ENCODE assay signal across 11 cellular contexts in the genomic region with DNA sequence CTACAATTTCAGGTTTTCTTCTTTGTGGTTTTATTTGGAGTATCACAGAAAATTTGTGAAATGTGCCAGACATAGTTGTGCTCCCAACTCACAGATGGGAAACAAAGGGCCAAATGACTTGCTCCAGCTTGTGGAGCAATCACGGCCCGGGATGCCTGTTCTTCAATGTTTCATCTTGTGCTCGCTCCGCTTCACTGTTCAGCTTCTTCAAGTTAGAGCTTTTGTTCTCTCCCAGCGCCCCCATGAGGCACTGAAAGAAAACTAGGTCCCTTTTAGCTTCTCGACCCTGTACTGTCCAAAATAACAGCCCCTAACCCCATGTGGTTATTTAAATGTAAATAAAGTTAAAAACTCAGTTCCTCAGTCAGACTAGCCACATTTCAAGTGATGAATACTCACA.
DNase-seq lines count a peak whose midpoint lies in the region; ATAC-seq and TF ChIP-seq lines count a peak whose summit lies in the region.
"Had no signal": no experiment of that assay in that cellular context is flagged by ENCODE, and none has a peak within 500 bp of the region (broad histone marks: within the 10 kb centered on the region; RNA-seq: fewer than 3 reads in every experiment).

No MANE protein-coding gene starts in this region.

- no peak overlapping the region for H3K27ac ChIP-seq in SK-N-SH (ENCODE audit: low read depth in 2 of 2, low read length in 1 of 2)
- H3K27ac ChIP-seq: BLaER1 treated with 17β-estradiol and CSF1 and Interleukin-3, amounts not matched to agents 10 nM and 100 nM; pancreas had no signal

- DNase-seq in stimulated activated CD4-positive, alpha-beta T cell treated with anti-CD3 and anti-CD28 coated beads, Interleukin-15, amount 100 ng/mL, for 24 hours = peak; percentile 1
- DNase-seq in stimulated activated CD4-positive, alpha-beta T cell treated with anti-CD3 and anti-CD28 coated beads, Interleukin-4, amount 100 ng/mL, for 1 hour = no peak
- DNase-seq in SK-N-SH (no peak), left ventricle myocardium superior (no peak), COLO668 (lab: John Stamatoyannopoulos, UW; ENCODE audit: unreplicated experiment) (no peak)
- no peak for DNase-seq in activated CD4-positive, alpha-beta T cell treated with anti-CD3 and anti-CD28 coated beads, Interleukin-2, amount 50 U/mL, for 4 hours
- DNase-seq: pancreas; stimulated activated CD8-positive, alpha-beta memory T cell treated with anti-CD3 and anti-CD28 coated beads, Interleukin-4, amount 100 ng/mL, for 48 hours had no signal

- no peaks in the 10 kb centered on the region for H3K36me3 ChIP-seq in SK-N-SH (replicated peaks in 1 of 2; ENCODE audit: control insufficient read depth in 1 of 2, insufficient read depth in 2 of 2, low read length in 1 of 2)
- H3K36me3 ChIP-seq: BLaER1 treated with 17β-estradiol and CSF1 and Interleukin-3, amounts not matched to agents 10 nM and 100 nM; pancreas had no signal

- intact Hi-C loops in left ventricle myocardium superior (cut with micrococcal nuclease) = no loop called here

- no peak overlapping the region; the same call in 1 of the 2 replicates for H3K4me2 ChIP-seq in SK-N-SH
- H3K4me2 ChIP-seq: BLaER1 treated with 17β-estradiol and CSF1 and Interleukin-3, amounts not matched to agents 10 nM and 100 nM had no signal

- peak; percentile 41 for TF ChIP-seq CTCF in SK-N-SH (IDR thresholded peaks at IDR 0.05)

- H3F3A ChIP-seq in SK-N-SH (replicated peaks; ENCODE audit: insufficient read depth) = no peaks in the 10 kb centered on the region

- WGBS in SK-N-SH (ENCODE audit: low lambda C conversion rate) = 3% methylated on average over 6 of the region's 6 CpGs

- H3K27me3 ChIP-seq in SK-N-SH (ENCODE audit: insufficient read depth) = peaks cover 11% of the 10 kb centered on the region; the same call in 1 of the 2 replicates
- H3K27me3 ChIP-seq: BLaER1 treated with 17β-estradiol and CSF1 and Interleukin-3, amounts not matched to agents 10 nM and 100 nM; pancreas had no signal

- H3K9me3 ChIP-seq in SK-N-SH = no peaks in the 10 kb centered on the region
- H3K9me3 ChIP-seq: pancreas had no signal

- H3K9ac ChIP-seq in SK-N-SH = no peak overlapping the region
- H3K9ac ChIP-seq: BLaER1 treated with 17β-estradiol and CSF1 and Interleukin-3, amounts not matched to agents 10 nM and 100 nM had no signal

- POLR2A ChIA-PET in SK-N-SH (lab: Yijun Ruan, JAX) = no interaction called here

- no peaks in the 10 kb centered on the region for H3K9me2 ChIP-seq in SK-N-SH

- no peak for TF ChIP-seq EP300 in SK-N-SH (IDR thresholded peaks at IDR 0.05; ENCODE audit: borderline replicate concordance in 1 of 2, low read depth in 1 of 2, low read length in 1 of 2)

- H3K4me3 ChIP-seq in SK-N-SH (ENCODE audit: low read depth in 2 of 2, low read length in 1 of 2) = no peak overlapping the region
- H3K4me3 ChIP-seq: BLaER1 treated with 17β-estradiol and CSF1 and Interleukin-3, amounts not matched to agents 10 nM and 100 nM; pancreas had no signal

- CTCF ChIA-PET in SK-N-SH (lab: Yijun Ruan, JAX) = interaction anchor here (1.3 kb wide), 1 partner anchor 8 kb away, joined by 3 read pairs; no protein-coding TSS in a partner anchor

- no peaks in the 10 kb centered on the region for H3K79me2 ChIP-seq in SK-N-SH (ENCODE audit: insufficient read depth)

- peak; percentile 33 for ATAC-seq in left ventricle myocardium superior
- no peak for ATAC-seq in GM21737 (IDR thresholded peaks at IDR 0.05; ENCODE audit: unreplicated experiment)
- ATAC-seq in HG02678 (IDR thresholded peaks at IDR 0.05; ENCODE audit: unreplicated experiment) = no peak

- H3K4me1 ChIP-seq in SK-N-SH (ENCODE audit: control insufficient read depth in 1 of 2, insufficient read depth in 2 of 2, low read depth in 1 of 2, low read length in 1 of 2) = no peaks in the 10 kb centered on the region
- H3K4me1 ChIP-seq: BLaER1 treated with 17β-estradiol and CSF1 and Interleukin-3, amounts not matched to agents 10 nM and 100 nM; pancreas had no signal

- H2AFZ ChIP-seq in SK-N-SH (ENCODE audit: low read depth) = no peak overlapping the region

- peak; percentile 5; the same call in 1 of the 2 replicates for TF ChIP-seq RAD21 in SK-N-SH (IDR thresholded peaks at IDR 0.05; ENCODE audit: low read length)

- no peaks in the 10 kb centered on the region for H4K20me1 ChIP-seq in SK-N-SH (ENCODE audit: insufficient read depth)
- H4K20me1 ChIP-seq: BLaER1 treated with 17β-estradiol and CSF1 and Interleukin-3, amounts not matched to agents 10 nM and 100 nM had no signal

TF ChIP-seq in SK-N-SH, 30 proteins besides CTCF, POLR2A, EP300 and RAD21:
- TF ChIP-seq, protein P1, sequence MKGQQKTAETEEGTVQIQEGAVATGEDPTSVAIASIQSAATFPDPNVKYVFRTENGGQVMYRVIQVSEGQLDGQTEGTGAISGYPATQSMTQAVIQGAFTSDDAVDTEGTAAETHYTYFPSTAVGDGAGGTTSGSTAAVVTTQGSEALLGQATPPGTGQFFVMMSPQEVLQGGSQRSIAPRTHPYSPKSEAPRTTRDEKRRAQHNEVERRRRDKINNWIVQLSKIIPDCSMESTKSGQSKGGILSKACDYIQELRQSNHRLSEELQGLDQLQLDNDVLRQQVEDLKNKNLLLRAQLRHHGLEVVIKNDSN (IDR thresholded peaks at IDR 0.05; ENCODE audit: borderline replicate concordance, low read depth) = no peak
- TF ChIP-seq FOXM1 (IDR thresholded peaks at IDR 0.05; ENCODE audit: low read depth) = no peak
- TF ChIP-seq, protein P2, sequence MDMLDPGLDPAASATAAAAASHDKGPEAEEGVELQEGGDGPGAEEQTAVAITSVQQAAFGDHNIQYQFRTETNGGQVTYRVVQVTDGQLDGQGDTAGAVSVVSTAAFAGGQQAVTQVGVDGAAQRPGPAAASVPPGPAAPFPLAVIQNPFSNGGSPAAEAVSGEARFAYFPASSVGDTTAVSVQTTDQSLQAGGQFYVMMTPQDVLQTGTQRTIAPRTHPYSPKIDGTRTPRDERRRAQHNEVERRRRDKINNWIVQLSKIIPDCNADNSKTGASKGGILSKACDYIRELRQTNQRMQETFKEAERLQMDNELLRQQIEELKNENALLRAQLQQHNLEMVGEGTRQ (IDR thresholded peaks at IDR 0.05; ENCODE audit: borderline replicate concordance, low read depth, low read length) = no peak
- TF ChIP-seq, protein P3, sequence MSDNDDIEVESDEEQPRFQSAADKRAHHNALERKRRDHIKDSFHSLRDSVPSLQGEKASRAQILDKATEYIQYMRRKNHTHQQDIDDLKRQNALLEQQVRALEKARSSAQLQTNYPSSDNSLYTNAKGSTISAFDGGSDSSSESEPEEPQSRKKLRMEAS (IDR thresholded peaks at IDR 0.05; ENCODE audit: low read depth) = no peak
- TF ChIP-seq YY1 (IDR thresholded peaks at IDR 0.05; ENCODE audit: low read depth) = no peak
- TF ChIP-seq, protein P4, sequence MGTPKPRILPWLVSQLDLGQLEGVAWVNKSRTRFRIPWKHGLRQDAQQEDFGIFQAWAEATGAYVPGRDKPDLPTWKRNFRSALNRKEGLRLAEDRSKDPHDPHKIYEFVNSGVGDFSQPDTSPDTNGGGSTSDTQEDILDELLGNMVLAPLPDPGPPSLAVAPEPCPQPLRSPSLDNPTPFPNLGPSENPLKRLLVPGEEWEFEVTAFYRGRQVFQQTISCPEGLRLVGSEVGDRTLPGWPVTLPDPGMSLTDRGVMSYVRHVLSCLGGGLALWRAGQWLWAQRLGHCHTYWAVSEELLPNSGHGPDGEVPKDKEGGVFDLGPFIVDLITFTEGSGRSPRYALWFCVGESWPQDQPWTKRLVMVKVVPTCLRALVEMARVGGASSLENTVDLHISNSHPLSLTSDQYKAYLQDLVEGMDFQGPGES (IDR thresholded peaks at IDR 0.05; ENCODE audit: low read depth, low read length) = no peak
- no peak for TF ChIP-seq TAF1 (IDR thresholded peaks at IDR 0.05; ENCODE audit: borderline replicate concordance, low read depth, low read length)
- TF ChIP-seq, protein P5, sequence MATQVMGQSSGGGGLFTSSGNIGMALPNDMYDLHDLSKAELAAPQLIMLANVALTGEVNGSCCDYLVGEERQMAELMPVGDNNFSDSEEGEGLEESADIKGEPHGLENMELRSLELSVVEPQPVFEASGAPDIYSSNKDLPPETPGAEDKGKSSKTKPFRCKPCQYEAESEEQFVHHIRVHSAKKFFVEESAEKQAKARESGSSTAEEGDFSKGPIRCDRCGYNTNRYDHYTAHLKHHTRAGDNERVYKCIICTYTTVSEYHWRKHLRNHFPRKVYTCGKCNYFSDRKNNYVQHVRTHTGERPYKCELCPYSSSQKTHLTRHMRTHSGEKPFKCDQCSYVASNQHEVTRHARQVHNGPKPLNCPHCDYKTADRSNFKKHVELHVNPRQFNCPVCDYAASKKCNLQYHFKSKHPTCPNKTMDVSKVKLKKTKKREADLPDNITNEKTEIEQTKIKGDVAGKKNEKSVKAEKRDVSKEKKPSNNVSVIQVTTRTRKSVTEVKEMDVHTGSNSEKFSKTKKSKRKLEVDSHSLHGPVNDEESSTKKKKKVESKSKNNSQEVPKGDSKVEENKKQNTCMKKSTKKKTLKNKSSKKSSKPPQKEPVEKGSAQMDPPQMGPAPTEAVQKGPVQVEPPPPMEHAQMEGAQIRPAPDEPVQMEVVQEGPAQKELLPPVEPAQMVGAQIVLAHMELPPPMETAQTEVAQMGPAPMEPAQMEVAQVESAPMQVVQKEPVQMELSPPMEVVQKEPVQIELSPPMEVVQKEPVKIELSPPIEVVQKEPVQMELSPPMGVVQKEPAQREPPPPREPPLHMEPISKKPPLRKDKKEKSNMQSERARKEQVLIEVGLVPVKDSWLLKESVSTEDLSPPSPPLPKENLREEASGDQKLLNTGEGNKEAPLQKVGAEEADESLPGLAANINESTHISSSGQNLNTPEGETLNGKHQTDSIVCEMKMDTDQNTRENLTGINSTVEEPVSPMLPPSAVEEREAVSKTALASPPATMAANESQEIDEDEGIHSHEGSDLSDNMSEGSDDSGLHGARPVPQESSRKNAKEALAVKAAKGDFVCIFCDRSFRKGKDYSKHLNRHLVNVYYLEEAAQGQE (IDR thresholded peaks at IDR 0.05; ENCODE audit: low read depth, low read length) = no peak
- TF ChIP-seq RXRA (IDR thresholded peaks at IDR 0.05; ENCODE audit: borderline replicate concordance, low read depth) = no peak
- no peak for TF ChIP-seq NFIC (IDR thresholded peaks at IDR 0.05; ENCODE audit: borderline replicate concordance)
- TF ChIP-seq TCF12 (IDR thresholded peaks at IDR 0.05) = no peak
- TF ChIP-seq FOXJ3 (CRISPR knock-in tag; IDR thresholded peaks at IDR 0.05) = no peak
- TF ChIP-seq TEAD4 (IDR thresholded peaks at IDR 0.05; ENCODE audit: borderline replicate concordance, insufficient read depth) = no peak
